Comparison of ENCODE assay signal across 8 cellular contexts in genomic region chr5:93622240-93622885, GRCh38.
DNase-seq lines count a peak whose midpoint lies in the region; ATAC-seq and TF ChIP-seq lines count a peak whose summit lies in the region.

No MANE protein-coding gene starts in this region.

- no peaks in the 10 kb centered on the region for H3K9me3 ChIP-seq in WERI-Rb-1 (ENCODE audit: severe bottlenecking)

- peak overlapping the region; percentile 74 for H3K4me3 ChIP-seq in WERI-Rb-1 (ENCODE audit: low read depth, low read length)

- no peaks in the 10 kb centered on the region for H3K9me3 Mint-ChIP-seq in stimulated activated memory B cell treated with anti-CD40 and anti-IgM and Interleukin-4, amounts not matched to agents 10 μg/mL and 1 μg/mL and 100 μg/mL, for 72 hours

- DNase-seq in NCI-H2171 treated with DMSO at 0.1 percent for 48 hours (lab: John Stamatoyannopoulos, UW) (peak; percentile 32), NCI-H2171 (lab: John Stamatoyannopoulos, UW) (no peak), NAMALWA (ENCODE audit: low spot score) (peak; percentile 55), WERI-Rb-1 (no peak), glomerular visceral epithelial cell (ENCODE audit: extremely low spot score) (peak; percentile 58), SKM-1 treated with dmso at 0.1 percent for 144 hours (lab: John Stamatoyannopoulos, UW; ENCODE audit: unreplicated experiment) (no peak)
- DNase-seq in stimulated activated CD4-positive, alpha-beta T cell treated with anti-CD3 and anti-CD28 coated beads, Interleukin-4, amount 100 ng/mL, for 4 hours, result no peak

- no peak overlapping the region for H3K27ac Mint-ChIP-seq in stimulated activated memory B cell treated with anti-CD40 and anti-IgM and Interleukin-4, amounts not matched to agents 10 μg/mL and 1 μg/mL and 100 μg/mL, for 72 hours

- peak overlapping the region; percentile 26 for H3K4me3 Mint-ChIP-seq in stimulated activated memory B cell treated with anti-CD40 and anti-IgM and Interleukin-4, amounts not matched to agents 10 μg/mL and 1 μg/mL and 100 μg/mL, for 72 hours

- no peak for TF ChIP-seq CTCF in WERI-Rb-1 (IDR thresholded peaks at IDR 0.05; ENCODE audit: low read depth, low read length)

- H3K27ac ChIP-seq in WERI-Rb-1, result peak overlapping the region; percentile 93

- H3K27me3 ChIP-seq in WERI-Rb-1 (ENCODE audit: insufficient read depth, low read depth, severe bottlenecking), result no peaks in the 10 kb centered on the region

- H3K4me1 Mint-ChIP-seq in stimulated activated memory B cell treated with anti-CD40 and anti-IgM and Interleukin-4, amounts not matched to agents 10 μg/mL and 1 μg/mL and 100 μg/mL, for 72 hours, result peaks cover 16% of the 10 kb centered on the region

- H3K27me3 Mint-ChIP-seq in stimulated activated memory B cell treated with anti-CD40 and anti-IgM and Interleukin-4, amounts not matched to agents 10 μg/mL and 1 μg/mL and 100 μg/mL, for 72 hours, result peaks cover 11% of the 10 kb centered on the region

- no peak for ATAC-seq in stimulated activated memory B cell treated with anti-CD40 and anti-IgM and Interleukin-4, amounts not matched to agents 10 μg/mL and 1 μg/mL and 100 μg/mL, for 72 hours

- no peaks in the 10 kb centered on the region for H3K36me3 ChIP-seq in WERI-Rb-1

- peaks cover 6% of the 10 kb centered on the region for H3K36me3 Mint-ChIP-seq in stimulated activated memory B cell treated with anti-CD40 and anti-IgM and Interleukin-4, amounts not matched to agents 10 μg/mL and 1 μg/mL and 100 μg/mL, for 72 hours

Comparison
In these comparisons a context has a peak if more than half of its experiments do, and no peak if none do; other contexts are left out.
1. DNase-seq: peak in NCI-H2171 treated with DMSO at 0.1 percent for 48 hours (single experiment), NAMALWA (single experiment) and glomerular visceral epithelial cell (single experiment); none in NCI-H2171 (single experiment), WERI-Rb-1 (single experiment), SKM-1 treated with dmso at 0.1 percent for 144 hours (single experiment) and stimulated activated CD4-positive, alpha-beta T cell treated with anti-CD3 and anti-CD28 coated beads, Interleukin-4, amount 100 ng/mL, for 4 hours (0 of 2).